1 cellular context compared by ENCODE assay signal in genomic region chr21:33105088-33105487, GRCh38.
TF ChIP-seq lines count a peak whose summit lies in the region.

No MANE protein-coding gene starts in this region.

TF ChIP-seq in WTC11, 78 proteins besides CTCF, POLR2A, EP300 and RAD21 (continued from another document):
- TF ChIP-seq ZNF532 (CRISPR knock-in tag; IDR thresholded peaks at IDR 0.05; ENCODE audit: borderline replicate concordance) (no peak), MYBL2 (CRISPR knock-in tag; IDR thresholded peaks at IDR 0.05) (no peak), ZNF425 (CRISPR knock-in tag; conservative IDR thresholded peaks at IDR 0.05) (no peak), NR2C2 (CRISPR knock-in tag; IDR thresholded peaks at IDR 0.05) (no peak), AR (CRISPR knock-in tag; IDR thresholded peaks at IDR 0.05) (no peak), PRRX2 (CRISPR knock-in tag; IDR thresholded peaks at IDR 0.05) (no peak), ZSCAN18 (CRISPR knock-in tag; IDR thresholded peaks at IDR 0.05) (no peak), RELA (CRISPR knock-in tag; IDR thresholded peaks at IDR 0.05; ENCODE audit: borderline replicate concordance) (no peak), TCF7 (CRISPR knock-in tag; IDR thresholded peaks at IDR 0.05; ENCODE audit: low read depth) (no peak)
